ENCODE assay signal across 8 cellular contexts in genomic region chr6:139474145-139475108, GRCh38.
DNase-seq lines count a peak whose midpoint lies in the region; ATAC-seq and TF ChIP-seq lines count a peak whose summit lies in the region.

No MANE protein-coding gene starts in this region.

- ATAC-seq in GM19467 (IDR thresholded peaks at IDR 0.05; ENCODE audit: unreplicated experiment) = no peak

- TF ChIP-seq CTCF in nephron progenitor cell (IDR thresholded peaks at IDR 0.05) = no peak

- peak overlapping the region; percentile 74 for H3K4me2 ChIP-seq in GM23248 (ENCODE audit: unreplicated experiment)

- no peaks in the 10 kb centered on the region for H4K20me1 ChIP-seq in GM23248 (ENCODE audit: insufficient read depth)

- H3K4me1 Mint-ChIP-seq in dendritic cell treated with granulocyte-macrophage colony-stimulating factor and Interleukin-4, amounts not matched to agents 40 ng/mL and 50 ng/mL, for 4 days (ENCODE audit: low read depth) = peaks cover 41% of the 10 kb centered on the region
- H3K4me1 Mint-ChIP-seq in nephron progenitor cell = peaks cover 83% of the 10 kb centered on the region

- H3K27ac Mint-ChIP-seq in dendritic cell treated with granulocyte-macrophage colony-stimulating factor and Interleukin-4, amounts not matched to agents 40 ng/mL and 50 ng/mL, for 4 days = peak overlapping the region; percentile 63
- peak overlapping the region; percentile 100 for H3K27ac Mint-ChIP-seq in nephron progenitor cell

- H2AFZ ChIP-seq in GM23248 = peak overlapping the region; percentile 74

- intact Hi-C loops in dendritic cell treated with granulocyte-macrophage colony-stimulating factor and Interleukin-4, amounts not matched to agents 40 ng/mL and 50 ng/mL, for 4 days (cut with micrococcal nuclease) = loop anchor here (10.0 kb wide), 1 partner anchor 100 kb away; the partner anchor contains the start of gene CITED2

- no peaks in the 10 kb centered on the region for H3K36me3 ChIP-seq in GM23248 (ENCODE audit: low read depth)

- DNase-seq in Ammon's horn (ENCODE audit: low spot score) (peak; percentile 21), GM23248 (peak; percentile 63), NCI-H2171 (lab: John Stamatoyannopoulos, UW) (peak; percentile 84), nephron progenitor cell (peak; percentile 15), CD1c-positive myeloid dendritic cell (ENCODE audit: extremely low spot score) (no peak), NCI-H1048 (lab: John Stamatoyannopoulos, UW) (no peak)

- H3K4me3 ChIP-seq in GM23248 = peak overlapping the region; percentile 57

- H3K9me2 ChIP-seq in GM23248 (ENCODE audit: insufficient read depth) = no peaks in the 10 kb centered on the region

- H3K4me3 Mint-ChIP-seq in dendritic cell treated with granulocyte-macrophage colony-stimulating factor and Interleukin-4, amounts not matched to agents 40 ng/mL and 50 ng/mL, for 4 days = peak overlapping the region; percentile 43
- H3K4me3 Mint-ChIP-seq in nephron progenitor cell = peak overlapping the region; percentile 71

- no peaks in the 10 kb centered on the region for H3K9me3 Mint-ChIP-seq in dendritic cell treated with granulocyte-macrophage colony-stimulating factor and Interleukin-4, amounts not matched to agents 40 ng/mL and 50 ng/mL, for 4 days
- H3K9me3 Mint-ChIP-seq in nephron progenitor cell = peaks cover 3% of the 10 kb centered on the region

- in situ Hi-C loops in GM23248 (cut with MboI) = no loop called here

- no peaks in the 10 kb centered on the region for H3K27me3 ChIP-seq in GM23248 (replicated peaks; ENCODE audit: insufficient read depth)

- 9 to 20% methylated on average over 7 of the region's 7 CpGs for WGBS in GM23248 (ENCODE audit: low coverage in 1 of 2, low lambda C conversion rate in 2 of 2, missing lambda C conversion rate in 2 of 2), 2 experiments

- peaks cover 26% of the 10 kb centered on the region for H3K4me1 ChIP-seq in GM23248 (ENCODE audit: insufficient read depth)

- no peaks in the 10 kb centered on the region for H3K27me3 Mint-ChIP-seq in dendritic cell treated with granulocyte-macrophage colony-stimulating factor and Interleukin-4, amounts not matched to agents 40 ng/mL and 50 ng/mL, for 4 days
- H3K27me3 Mint-ChIP-seq in nephron progenitor cell (ENCODE audit: low read depth, poor library complexity) = no peaks in the 10 kb centered on the region

- H3K27ac ChIP-seq in GM23248 = peak overlapping the region; percentile 62

- no peaks in the 10 kb centered on the region for H3K79me2 ChIP-seq in GM23248 (ENCODE audit: insufficient read depth)

- H3K36me3 Mint-ChIP-seq in dendritic cell treated with granulocyte-macrophage colony-stimulating factor and Interleukin-4, amounts not matched to agents 40 ng/mL and 50 ng/mL, for 4 days (ENCODE audit: low read depth) = no peaks in the 10 kb centered on the region
- H3K36me3 Mint-ChIP-seq in nephron progenitor cell (ENCODE audit: low read depth) = no peaks in the 10 kb centered on the region

- H3K9ac ChIP-seq in GM23248 = peak overlapping the region; percentile 24

- H3F3A ChIP-seq in GM23248 (ENCODE audit: insufficient read depth) = peaks cover 22% of the 10 kb centered on the region

- H3K9me3 ChIP-seq in GM23248 (ENCODE audit: low read depth) = no peaks in the 10 kb centered on the region

Comparison
In these comparisons a context has a peak if more than half of its experiments do, and no peak if none do; other contexts are left out.
1. DNase-seq: peak in Ammon's horn (single experiment), GM23248 (single experiment), NCI-H2171 (single experiment) and nephron progenitor cell (single experiment); none in CD1c-positive myeloid dendritic cell (single experiment) and NCI-H1048 (single experiment).